ENCODE assay signal across 8 cellular contexts in genomic region chr7:6577369-6578113, GRCh38. TPM values are rescaled to one million over a fixed set of nuclear protein-coding genes. Genes with fewer than 3 reads are reported as not detected.
DNase-seq lines count a peak whose midpoint lies in the region; ATAC-seq and TF ChIP-seq lines count a peak whose summit lies in the region.

Gene ZDHHC4, plus strand, starts transcription at chr7:6577454. Its CDS starts 3,108 bp downstream, at chr7:6580562.

- no peak for TF ChIP-seq CTCF in Peyer's patch (IDR thresholded peaks at IDR 0.05)
- TF ChIP-seq CTCF in esophagus squamous epithelium (IDR thresholded peaks at IDR 0.05), result no peak

- intact Hi-C loops in esophagus squamous epithelium (cut with DNase I), result no loop called here

- H3K27ac Mint-ChIP-seq in naive B cell, result peak within 1 kb of the TSS; percentile 94 to 99 (median 98)
- H3K27ac Mint-ChIP-seq in stimulated activated effector memory CD8-positive, alpha-beta T cell treated with anti-CD3 and anti-CD28 coated beads, Interleukin-12 subunit alpha, Interleukin-12 subunit beta, amount 100 ng/mL, for 72 hours, result peak within 1 kb of the TSS; percentile 96

- H3K9me3 ChIP-seq in Peyer's patch (no peaks in the 10 kb centered on the region), esophagus squamous epithelium (no peaks in the 10 kb centered on the region)

- peak; percentile 95 for ATAC-seq in GM21723 (IDR thresholded peaks at IDR 0.05; ENCODE audit: unreplicated experiment)
- ATAC-seq in naive B cell (ENCODE audit: low read depth in 2 of 2), result peak; percentile 93 to 96
- ATAC-seq in stimulated activated effector memory CD8-positive, alpha-beta T cell treated with anti-CD3 and anti-CD28 coated beads, Interleukin-12 subunit alpha, Interleukin-12 subunit beta, amount 100 ng/mL, for 72 hours, result peak; percentile 98

- 14 to 19% methylated on average over 29 to 40 of the region's 51 CpGs for WGBS in esophagus squamous epithelium, 2 donors

- H3K27me3 Mint-ChIP-seq in naive B cell, result peaks cover 0 to 5% (median 4%) of the 10 kb centered on the region in 3 donors

- H3K4me3 Mint-ChIP-seq in naive B cell, result peak within 1 kb of the TSS; percentile 88 to 97 (median 93)
- peak within 1 kb of the TSS; percentile 82 for H3K4me3 Mint-ChIP-seq in stimulated activated effector memory CD8-positive, alpha-beta T cell treated with anti-CD3 and anti-CD28 coated beads, Interleukin-12 subunit alpha, Interleukin-12 subunit beta, amount 100 ng/mL, for 72 hours

- in situ Hi-C loops in KBM-7 (cut with MboI; ENCODE audit: low pct_unique_long_range_greater_than_20kb, low sequenced_read_pairs), result no loop called here

- no peaks in the 10 kb centered on the region for H3K9me3 Mint-ChIP-seq in naive B cell
- no peaks in the 10 kb centered on the region for H3K9me3 Mint-ChIP-seq in stimulated activated effector memory CD8-positive, alpha-beta T cell treated with anti-CD3 and anti-CD28 coated beads, Interleukin-12 subunit alpha, Interleukin-12 subunit beta, amount 100 ng/mL, for 72 hours

- peak; percentile 75 for DNase-seq in DMS53 treated with DMSO at 0.1 percent for 48 hours (lab: John Stamatoyannopoulos, UW; ENCODE audit: unreplicated experiment)
- peak; percentile 91 for DNase-seq in KBM-7
- peak; percentile 87 to 94 (median 88) for DNase-seq in Peyer's patch
- DNase-seq in activated T-cell treated with anti-CD3 and anti-CD28 coated beads, Interleukin-2, amount 50 U/mL, for 48 hours, result peak; percentile 90 to 93
- peak; percentile 25 for DNase-seq in esophagus squamous epithelium (lab: John Stamatoyannopoulos, UW)
- DNase-seq in naive B cell, result peak; percentile 88
- peak; percentile 82 to 93 for DNase-seq in stimulated activated effector memory CD8-positive, alpha-beta T cell treated with anti-CD3 and anti-CD28 coated beads, Interleukin-12 subunit alpha, Interleukin-12 subunit beta, amount 100 ng/mL, for 72 hours (ENCODE audit: low spot score in 2 of 2)

- TF ChIP-seq POLR2A in Peyer's patch (IDR thresholded peaks at IDR 0.05) (peak; percentile 91), esophagus squamous epithelium (IDR thresholded peaks at IDR 0.05) (peak in 3 of 4 donors; percentile 57 to 90 (median 87))

- H3K27ac ChIP-seq in Peyer's patch (peak within 1 kb of the TSS; percentile 84 to 97 (median 88)), esophagus squamous epithelium (peak within 1 kb of the TSS; percentile 91 to 95 (median 92))

- H3K4me1 ChIP-seq in Peyer's patch (peaks cover 0 to 6% (median 0%) of the 10 kb centered on the region in 4 donors), esophagus squamous epithelium (peaks cover 0 to 19% (median 10%) of the 10 kb centered on the region in 3 donors)

- no peaks in the 10 kb centered on the region for H3K27me3 ChIP-seq in Peyer's patch
- H3K27me3 ChIP-seq in esophagus squamous epithelium, result no peaks in the 10 kb centered on the region

- H3K4me3 ChIP-seq in Peyer's patch (peak within 1 kb of the TSS; percentile 51 to 94 (median 72)), esophagus squamous epithelium (peak within 1 kb of the TSS; percentile 72 to 76 (median 76))

- H3K36me3 Mint-ChIP-seq in naive B cell, result peaks cover 0 to 21% of the 10 kb centered on the region in 2 donors
- H3K36me3 Mint-ChIP-seq in stimulated activated effector memory CD8-positive, alpha-beta T cell treated with anti-CD3 and anti-CD28 coated beads, Interleukin-12 subunit alpha, Interleukin-12 subunit beta, amount 100 ng/mL, for 72 hours, result peaks cover 34% of the 10 kb centered on the region

- peaks cover 0 to 27% (median 0%) of the 10 kb centered on the region in 3 donors for H3K36me3 ChIP-seq in Peyer's patch
- H3K36me3 ChIP-seq in esophagus squamous epithelium, result peaks cover 7 to 28% (median 10%) of the 10 kb centered on the region in 3 donors

- H3K4me1 Mint-ChIP-seq in naive B cell, result peaks cover 12 to 39% (median 24%) of the 10 kb centered on the region in 3 donors
- H3K4me1 Mint-ChIP-seq in stimulated activated effector memory CD8-positive, alpha-beta T cell treated with anti-CD3 and anti-CD28 coated beads, Interleukin-12 subunit alpha, Interleukin-12 subunit beta, amount 100 ng/mL, for 72 hours, result peaks cover 23% of the 10 kb centered on the region

RNA-seq across cellular contexts. Expression of gene ZDHHC4, which starts in this region (rescaled TPM):
- total RNA-seq in Peyer's patch, result 10 to 100 TPM; 29.6 to 52.0 (median 44.8) TPM
- 10 to 100 TPM in 3 of 4 donors, 1 to 10 TPM in 1; 9.4 to 29.4 (median 23.0) TPM for total RNA-seq in esophagus squamous epithelium
- polyA plus RNA-seq in naive B cell (ENCODE audit: low read depth in 6 of 6), result 10 to 100 TPM; 77.9 to 97.7 (median 81.4) TPM

Comparison
In these comparisons a context has a peak if more than half of its experiments do, and no peak if none do; other contexts are left out.
1. Peak in every context shown above with its lines: DNase-seq, ATAC-seq, H3K4me3 ChIP-seq and H3K27ac ChIP-seq.
2. DNase-seq: peak in every context shown above with its lines; median percentile 92 in activated T-cell treated with anti-CD3 and anti-CD28 coated beads, Interleukin-2, amount 50 U/mL, for 48 hours; 91 in KBM-7; 88 in Peyer's patch; 88 in naive B cell; 88 in stimulated activated effector memory CD8-positive, alpha-beta T cell treated with anti-CD3 and anti-CD28 coated beads, Interleukin-12 subunit alpha, Interleukin-12 subunit beta, amount 100 ng/mL, for 72 hours; 75 in DMS53 treated with DMSO at 0.1 percent for 48 hours; 25 in esophagus squamous epithelium.